ENCODE assay signal across 23 cellular contexts in the genomic region with DNA sequence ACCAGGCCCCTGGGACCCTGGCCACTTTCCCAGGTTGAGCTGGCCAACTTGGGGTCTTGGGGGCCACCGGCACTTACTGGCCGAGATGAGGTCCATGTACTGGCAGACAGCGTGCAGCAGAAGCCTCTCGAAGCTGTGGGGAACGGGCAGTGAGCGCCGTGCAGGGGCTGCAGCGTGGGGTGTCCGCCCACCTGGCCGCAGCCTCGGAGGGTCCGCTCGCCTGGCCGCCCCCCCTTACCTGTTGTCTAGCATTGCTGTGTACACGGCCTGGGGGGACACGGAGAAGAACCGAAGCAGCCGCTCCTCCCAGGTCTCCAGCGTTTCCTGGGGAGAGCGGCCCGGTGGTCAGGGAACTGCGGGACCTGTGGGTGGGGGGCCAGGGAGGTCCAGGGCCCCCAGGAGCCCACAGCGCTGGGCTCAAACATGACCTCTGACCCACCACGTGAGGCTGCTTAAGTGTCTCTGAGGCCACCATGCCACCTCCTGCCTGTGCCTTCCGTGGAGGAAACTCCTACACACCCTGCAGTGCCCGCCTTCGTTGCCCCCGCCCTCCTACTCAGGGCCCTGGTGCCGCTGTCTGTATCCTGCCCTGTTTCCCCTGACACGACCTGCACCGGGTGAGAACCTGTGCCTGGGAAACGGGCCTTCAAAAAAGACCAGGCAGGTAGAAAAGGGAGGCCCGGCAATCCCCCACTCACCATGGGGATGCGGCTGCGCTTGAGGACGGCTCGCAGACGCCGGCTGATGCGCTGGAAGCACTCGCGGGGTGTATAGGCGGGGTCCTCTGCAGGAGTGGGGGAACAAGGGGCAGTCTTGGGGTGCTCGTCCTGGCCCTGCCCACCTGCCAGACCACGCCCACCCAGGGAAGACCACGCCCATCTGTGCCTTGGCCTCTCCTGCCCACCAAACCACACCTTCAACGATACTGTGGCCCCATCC. TPM values are rescaled to one million over a fixed set of nuclear protein-coding genes. Genes with fewer than 3 reads are reported as not detected.
A peak's percentile ranks its signal among the peaks of the same experiment; 100 is the strongest.
DNase-seq lines count a peak whose midpoint lies in the region; ATAC-seq and TF ChIP-seq lines count a peak whose summit lies in the region.
"Had no signal": no experiment of that assay in that cellular context is flagged by ENCODE, and none has a peak within 500 bp of the region (broad histone marks: within the 10 kb centered on the region; RNA-seq: fewer than 3 reads in every experiment).

No MANE protein-coding gene starts in this region.

- TF ChIP-seq CTCF in SK-N-SH (IDR thresholded peaks at IDR 0.05) (no peak), GM06990 (IDR thresholded peaks at IDR 0.05; ENCODE audit: insufficient read depth, low read length, poor library complexity, severe bottlenecking) (no peak), coronary artery (IDR thresholded peaks at IDR 0.05) (no peak)

- H3K4me1 ChIP-seq in SK-N-SH (ENCODE audit: control insufficient read depth in 1 of 2, insufficient read depth in 2 of 2, low read depth in 1 of 2, low read length in 1 of 2): no peaks in the 10 kb centered on the region; a peak in 1 of 4 replicates
- H3K4me1 ChIP-seq: BE2C, gastroesophageal sphincter, uterus had no signal

- H3K79me2 ChIP-seq in SK-N-SH (ENCODE audit: insufficient read depth): peaks cover 27% of the 10 kb centered on the region

- no peak for DNase-seq in SK-N-SH
- peak; percentile 9 for DNase-seq in GM06990 (ENCODE audit: extremely low read depth, insufficient read length)
- DNase-seq in UCSD-AML1 (lab: John Stamatoyannopoulos, UW; ENCODE audit: unreplicated experiment): peak; percentile 50
- no peak for DNase-seq in activated gamma-delta T cell treated with Interleukin-2 at 50 U/mL for 16 hours
- DNase-seq in amniotic stem cell (lab: John Stamatoyannopoulos, UW): no peak
- no peak for DNase-seq in coronary artery (ENCODE audit: low spot score)
- DNase-seq: activated CD8-positive, alpha-beta memory T cell treated with anti-CD3 and anti-CD28 coated beads, Interleukin-2, amount 50 U/mL, for 4 hours; activated gamma-delta T cell; esophagus squamous epithelium; Kasumi-1; kidney; NCI-H187 treated with DMSO at 0.1 percent for 48 hours; uterus had no signal

- H3K4me2 ChIP-seq in SK-N-SH: no peak overlapping the region

- H3K27me3 ChIP-seq in SK-N-SH (ENCODE audit: insufficient read depth) (no peaks in the 10 kb centered on the region), GM06990 (replicated peaks; ENCODE audit: control insufficient read depth, insufficient read depth, low read length) (no peaks in the 10 kb centered on the region)
- H3K27me3 ChIP-seq: BE2C, esophagus squamous epithelium, gastroesophageal sphincter, uterus had no signal

- TF ChIP-seq RAD21 in SK-N-SH (IDR thresholded peaks at IDR 0.05; ENCODE audit: low read length): no peak

- H3K36me3 ChIP-seq in SK-N-SH (replicated peaks in 1 of 2; ENCODE audit: control insufficient read depth in 1 of 2, insufficient read depth in 2 of 2, low read length in 1 of 2) (peaks cover 0 to 19% of the 10 kb centered on the region in 2 experiments), GM06990 (ENCODE audit: control insufficient read depth, insufficient read depth, low read length) (peaks cover 6% of the 10 kb centered on the region)
- H3K36me3 ChIP-seq: BE2C, uterus had no signal

- H3K9me2 ChIP-seq in SK-N-SH: no peaks in the 10 kb centered on the region

- H3K27ac ChIP-seq in SK-N-SH (ENCODE audit: low read depth in 2 of 2, low read length in 1 of 2): no peak overlapping the region
- no peak overlapping the region for H3K27ac ChIP-seq in coronary artery
- H3K27ac ChIP-seq: esophagus squamous epithelium, gastroesophageal sphincter, uterus had no signal

- no peak overlapping the region for H3K4me3 ChIP-seq in SK-N-SH (ENCODE audit: low read depth in 2 of 2, low read length in 1 of 2)
- no peak overlapping the region for H3K4me3 ChIP-seq in GM06990 (replicated peaks; ENCODE audit: low read depth, low read length)
- no peak overlapping the region for H3K4me3 ChIP-seq in coronary artery
- H3K4me3 ChIP-seq: esophagus squamous epithelium, gastroesophageal sphincter, lung, uterus had no signal

- no peak for TF ChIP-seq EP300 in SK-N-SH (IDR thresholded peaks at IDR 0.05; ENCODE audit: borderline replicate concordance in 1 of 2, low read depth in 1 of 2, low read length in 1 of 2)

- 91% methylated on average over 30 of the region's 47 CpGs for WGBS in SK-N-SH (ENCODE audit: low lambda C conversion rate)

- no peak overlapping the region for H2AFZ ChIP-seq in SK-N-SH (ENCODE audit: low read depth)

- POLR2A ChIA-PET in SK-N-SH (lab: Yijun Ruan, JAX): no interaction called here

- ATAC-seq in SK-N-SH treated with all-trans-retinoic acid at 6 μM for 48 hours (peak; percentile 5; the same call in 1 of the 3 replicates), esophagus mucosa (peak; percentile 7)
- ATAC-seq: gastroesophageal sphincter had no signal

- H3K9me3 ChIP-seq in SK-N-SH: no peaks in the 10 kb centered on the region
- H3K9me3 ChIP-seq: BE2C, esophagus squamous epithelium, gastroesophageal sphincter, uterus had no signal

- H4K20me1 ChIP-seq in SK-N-SH (ENCODE audit: insufficient read depth): peaks cover 21% of the 10 kb centered on the region; the same call in 1 of the 2 replicates

- CTCF ChIA-PET in SK-N-SH (lab: Yijun Ruan, JAX): interaction anchor here (0.6 kb wide), 1 partner anchor 236 kb away, joined by 4 read pairs; no protein-coding TSS in a partner anchor

- peaks cover 4% of the 10 kb centered on the region for H3F3A ChIP-seq in SK-N-SH (replicated peaks; ENCODE audit: insufficient read depth)

- no peak overlapping the region for H3K9ac ChIP-seq in SK-N-SH

TF ChIP-seq in SK-N-SH treated with all-trans-retinoic acid at 6 μM for 48 hours, 23 proteins besides CTCF, POLR2A, EP300 and RAD21 (continues in another document):
- peak; percentile 98 for TF ChIP-seq ZFP3 (CRISPR knock-in tag; IDR thresholded peaks at IDR 0.05)
- TF ChIP-seq, protein P1, sequence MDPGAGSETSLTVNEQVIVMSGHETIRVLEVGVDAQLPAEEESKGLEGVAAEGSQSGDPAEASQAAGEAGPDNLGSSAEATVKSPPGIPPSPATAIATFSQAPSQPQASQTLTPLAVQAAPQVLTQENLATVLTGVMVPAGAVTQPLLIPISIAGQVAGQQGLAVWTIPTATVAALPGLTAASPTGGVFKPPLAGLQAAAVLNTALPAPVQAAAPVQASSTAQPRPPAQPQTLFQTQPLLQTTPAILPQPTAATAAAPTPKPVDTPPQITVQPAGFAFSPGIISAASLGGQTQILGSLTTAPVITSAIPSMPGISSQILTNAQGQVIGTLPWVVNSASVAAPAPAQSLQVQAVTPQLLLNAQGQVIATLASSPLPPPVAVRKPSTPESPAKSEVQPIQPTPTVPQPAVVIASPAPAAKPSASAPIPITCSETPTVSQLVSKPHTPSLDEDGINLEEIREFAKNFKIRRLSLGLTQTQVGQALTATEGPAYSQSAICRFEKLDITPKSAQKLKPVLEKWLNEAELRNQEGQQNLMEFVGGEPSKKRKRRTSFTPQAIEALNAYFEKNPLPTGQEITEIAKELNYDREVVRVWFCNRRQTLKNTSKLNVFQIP (CRISPR knock-in tag; IDR thresholded peaks at IDR 0.05; ENCODE audit: borderline replicate concordance, low read depth): no peak

TF ChIP-seq in SK-N-SH, 30 proteins besides CTCF, POLR2A, EP300 and RAD21:
- TF ChIP-seq PBX3 (IDR thresholded peaks at IDR 0.05) (no peak), TCF12 (IDR thresholded peaks at IDR 0.05) (no peak)

RNA-seq across cellular contexts. Expression of gene RNU6-9, which starts 6.3 kb away (rescaled TPM):
- polyA plus RNA-seq in SK-N-SH (2012; rRNA removed): not detected in 2 replicates
- polyA plus RNA-seq in SK-N-SH (2012; cell fraction: cytosol; rRNA removed): not detected in 2 replicates
- not detected in 2 replicates for polyA plus RNA-seq in SK-N-SH (2012; cell fraction: nucleus; rRNA removed)
- total RNA-seq in esophagus mucosa: not detected
- total RNA-seq: cardiac septum, esophagus squamous epithelium, gastroesophageal sphincter, kidney, lung, myocyte, osteocyte, right cardiac atrium, SK-MEL-5, uterus had no signal
- polyA plus RNA-seq: lung, right cardiac atrium had no signal

RNA-seq across cellular contexts. Expression of gene MED16, which starts 6.6 kb away (rescaled TPM):
- polyA plus RNA-seq in SK-N-SH (2012; rRNA removed): 30.0 and 40.6 TPM in 2 replicates
- 12.5 and 22.8 TPM in 2 replicates for polyA plus RNA-seq in SK-N-SH (2012; cell fraction: cytosol; rRNA removed)
- polyA plus RNA-seq in SK-N-SH (2012; cell fraction: nucleus; rRNA removed): 49.0 and 102 TPM in 2 replicates
- 43.5 TPM for total RNA-seq in esophagus mucosa

RNA-seq across cellular contexts. Expression of gene R3HDM4, which starts 13.4 kb away (rescaled TPM):
- polyA plus RNA-seq in SK-N-SH (2012; rRNA removed): 39.2 and 41.4 TPM in 2 replicates
- 19.6 and 30.3 TPM in 2 replicates for polyA plus RNA-seq in SK-N-SH (2012; cell fraction: cytosol; rRNA removed)
- 46.7 and 47.9 TPM in 2 replicates for polyA plus RNA-seq in SK-N-SH (2012; cell fraction: nucleus; rRNA removed)
- total RNA-seq in esophagus mucosa: 59.2 TPM

RNA-seq across cellular contexts. Expression of gene KISS1R, which starts 17.5 kb away (rescaled TPM):
- not detected in 2 replicates for polyA plus RNA-seq in SK-N-SH (2012; rRNA removed)
- polyA plus RNA-seq in SK-N-SH (2012; cell fraction: cytosol; rRNA removed): 0.03 TPM in 1 of 2 replicates, not detected in the other
- polyA plus RNA-seq in SK-N-SH (2012; cell fraction: nucleus; rRNA removed): 0.04 TPM in 1 of 2 replicates, not detected in the other
- not detected for total RNA-seq in esophagus mucosa
- total RNA-seq: cardiac septum, gastroesophageal sphincter, myocyte, right cardiac atrium, SK-MEL-5 had no signal
- polyA plus RNA-seq: right cardiac atrium had no signal

RNA-seq across cellular contexts. Expression of gene ARID3A, which starts 26.2 kb away (rescaled TPM):
- polyA plus RNA-seq in SK-N-SH (2012; rRNA removed): 4.4 and 8.6 TPM in 2 replicates
- polyA plus RNA-seq in SK-N-SH (2012; cell fraction: cytosol; rRNA removed): 1.4 and 3.3 TPM in 2 replicates
- 14.1 and 16.6 TPM in 2 replicates for polyA plus RNA-seq in SK-N-SH (2012; cell fraction: nucleus; rRNA removed)
- total RNA-seq in esophagus mucosa: 6.9 TPM

Comparison
In these comparisons a context has a peak if more than half of its experiments do, and no peak if none do; other contexts are left out.
1. DNase-seq: peak in GM06990 (single experiment) and UCSD-AML1 (single experiment); none in SK-N-SH (single experiment), activated gamma-delta T cell treated with Interleukin-2 at 50 U/mL for 16 hours (single experiment), amniotic stem cell (single experiment) and coronary artery (single experiment).